1 cellular context compared by ENCODE assay signal in genomic region chr14:31024577-31025334, GRCh38.
TF ChIP-seq lines count a peak whose summit lies in the region.

No MANE protein-coding gene starts in this region.

TF ChIP-seq in WTC11, 78 proteins besides CTCF, POLR2A, EP300 and RAD21 (continued from another document):
- TF ChIP-seq FOXP4 (CRISPR knock-in tag; IDR thresholded peaks at IDR 0.05) (no peak), CBFB (CRISPR knock-in tag; IDR thresholded peaks at IDR 0.05; ENCODE audit: low read depth) (no peak), USF2 (CRISPR knock-in tag; IDR thresholded peaks at IDR 0.05) (no peak), ZNF423 (CRISPR knock-in tag; IDR thresholded peaks at IDR 0.05) (no peak), PREB (CRISPR knock-in tag; IDR thresholded peaks at IDR 0.05; ENCODE audit: borderline replicate concordance) (no peak)
